In genomic region chr9:131397100-131397790, GRCh38 we compare ENCODE assay signal across 8 cellular contexts. TPM values are rescaled to one million over a fixed set of nuclear protein-coding genes. Genes with fewer than 3 reads are reported as not detected.
A peak's percentile ranks its signal among the peaks of the same experiment; 100 is the strongest.
DNase-seq lines count a peak whose midpoint lies in the region; TF ChIP-seq lines count a peak whose summit lies in the region.

No MANE protein-coding gene starts in this region.

- H3K4me3 ChIP-seq in GM06990 (replicated peaks; ENCODE audit: low read depth, low read length) (peak overlapping the region; percentile 4), epithelial cell of esophagus (ENCODE audit: low read length) (peak overlapping the region; percentile 36), prostate gland (no peak overlapping the region)

- peaks cover 36% of the 10 kb centered on the region for H3K4me1 ChIP-seq in prostate gland (replicated peaks)

- TF ChIP-seq POLR2A in prostate gland (IDR thresholded peaks at IDR 0.05), result no peak

- no peak for DNase-seq in GM06990 (ENCODE audit: extremely low read depth, insufficient read length)
- DNase-seq in OCI-M1 (lab: John Stamatoyannopoulos, UW), result peak; percentile 13
- peak; percentile 73 for DNase-seq in epithelial cell of esophagus (ENCODE audit: low read depth)
- DNase-seq in prostate gland (ENCODE audit: low spot score), result peak; percentile 63
- DNase-seq in cerebellar nuclear complex (lab: John Stamatoyannopoulos, UW), result no peak
- no peak for DNase-seq in Ammon's horn (ENCODE audit: low spot score)
- DNase-seq in ecto neural progenitor cell (ENCODE audit: low spot score), result no peak
- no peak for DNase-seq in NCI-H1694 treated with DMSO at 0.1 percent for 48 hours (lab: John Stamatoyannopoulos, UW)

- H3K9me3 ChIP-seq in prostate gland, result no peaks in the 10 kb centered on the region

- TF ChIP-seq CTCF in GM06990 (IDR thresholded peaks at IDR 0.05; ENCODE audit: insufficient read depth, low read length, poor library complexity, severe bottlenecking) (no peak), epithelial cell of esophagus (IDR thresholded peaks at IDR 0.05; ENCODE audit: insufficient read depth, low read depth, low read length, missing control alignments) (no peak), prostate gland (IDR thresholded peaks at IDR 0.05) (no peak)

- WGBS in prostate gland, result 21% methylated on average over 8 of the region's 8 CpGs

- peak overlapping the region; percentile 94 to 97 for H3K27ac ChIP-seq in prostate gland

- no peaks in the 10 kb centered on the region for H3K27me3 ChIP-seq in GM06990 (replicated peaks; ENCODE audit: control insufficient read depth, insufficient read depth, low read length)
- H3K27me3 ChIP-seq in prostate gland (replicated peaks; ENCODE audit: insufficient read depth), result no peaks in the 10 kb centered on the region

- intact Hi-C loops in prostate gland (cut with DNase I), result loop anchor here (5.0 kb wide), 1 partner anchor 80 kb away; no protein-coding TSS in a partner anchor

- H3K36me3 ChIP-seq in GM06990 (ENCODE audit: control insufficient read depth, insufficient read depth, low read length) (no peaks in the 10 kb centered on the region), prostate gland (no peaks in the 10 kb centered on the region)

RNA-seq across cellular contexts. Expression of gene PRRC2B, which starts 3.4 kb away (rescaled TPM):
- 100 to 1,000 TPM in 1 of 2 donors, 10 to 100 TPM in 1; 94.7 to 197 TPM for total RNA-seq in prostate gland

Comparison
In these comparisons a context has a peak if more than half of its experiments do, and no peak if none do; other contexts are left out.
1. DNase-seq: peak in OCI-M1 (single experiment), epithelial cell of esophagus (single experiment) and prostate gland (single experiment); none in GM06990 (single experiment), cerebellar nuclear complex (0 of 2), Ammon's horn (single experiment), ecto neural progenitor cell (single experiment) and NCI-H1694 treated with DMSO at 0.1 percent for 48 hours (single experiment).
2. H3K4me3 ChIP-seq: peak in GM06990 (single experiment) and epithelial cell of esophagus (single experiment); none in prostate gland (0 of 2).